Comparison of ENCODE assay signal across 8 cellular contexts in genomic region chr22:42299586-42300285, GRCh38. TPM values are rescaled to one million over a fixed set of nuclear protein-coding genes. Genes with fewer than 3 reads are reported as not detected.
DNase-seq lines count a peak whose midpoint lies in the region; ATAC-seq and TF ChIP-seq lines count a peak whose summit lies in the region.

No MANE protein-coding gene starts in this region.

- H3K27me3 ChIP-seq in mesenchymal stem cell (ENCODE audit: control insufficient read depth in 1 of 2, insufficient read depth in 1 of 2, low read length in 2 of 2), result peaks cover 58 to 66% of the 10 kb centered on the region in 2 experiments
- H3K27me3 ChIP-seq in uterus, result no peaks in the 10 kb centered on the region

- H3K4ac ChIP-seq in mesenchymal stem cell (ENCODE audit: low read depth in 1 of 2, low read length in 2 of 2), result no peak overlapping the region

- BruUV-seq in OCI-LY7 (replicated peaks; lab: Mats Ljungman, UMichigan), result no TSS peak

- peak overlapping the region; percentile 91 for H3K4me2 ChIP-seq in OCI-LY7 (ENCODE audit: low read length)
- H3K4me2 ChIP-seq in mesenchymal stem cell (ENCODE audit: low read length, poor library complexity, severe bottlenecking), result no peak overlapping the region

- H3K27ac Mint-ChIP-seq in activated naive CD4-positive, alpha-beta T cell treated with anti-CD3 and anti-CD28 coated beads for 36 hours, result peak overlapping the region; percentile 72
- H3K27ac Mint-ChIP-seq in natural killer cell, result peak overlapping the region; percentile 18 to 75

- H3K9me3 Mint-ChIP-seq in activated naive CD4-positive, alpha-beta T cell treated with anti-CD3 and anti-CD28 coated beads for 36 hours, result no peaks in the 10 kb centered on the region
- H3K9me3 Mint-ChIP-seq in natural killer cell, result no peaks in the 10 kb centered on the region

- no peak overlapping the region for H2BK12ac ChIP-seq in mesenchymal stem cell (ENCODE audit: low read length in 2 of 2)

- no peak for TF ChIP-seq CTCF in OCI-LY7 (conservative IDR thresholded peaks at IDR 0.05; ENCODE audit: low read length)
- TF ChIP-seq CTCF in natural killer cell (IDR thresholded peaks at IDR 0.05), result no peak
- TF ChIP-seq CTCF in uterus (IDR thresholded peaks at IDR 0.05), result no peak

- WGBS in mesenchymal stem cell, result 3% methylated on average over 11 of the region's 19 CpGs

- no peak for TF ChIP-seq POLR2A in uterus (IDR thresholded peaks at IDR 0.05)

- H3K4me1 ChIP-seq in OCI-LY7 (ENCODE audit: insufficient read depth, low read length, poor library complexity, severe bottlenecking) (peaks cover 83% of the 10 kb centered on the region), mesenchymal stem cell (ENCODE audit: control insufficient read depth, insufficient read depth, low read depth, low read length) (peaks cover 13% of the 10 kb centered on the region), uterus (no peaks in the 10 kb centered on the region)

- H3K9me3 ChIP-seq in OCI-LY7 (ENCODE audit: low read length) (no peaks in the 10 kb centered on the region), mesenchymal stem cell (ENCODE audit: control insufficient read depth, low read length) (no peaks in the 10 kb centered on the region), uterus (no peaks in the 10 kb centered on the region)

- no peaks in the 10 kb centered on the region for H3K36me3 Mint-ChIP-seq in activated naive CD4-positive, alpha-beta T cell treated with anti-CD3 and anti-CD28 coated beads for 36 hours (ENCODE audit: low read depth)
- H3K36me3 Mint-ChIP-seq in natural killer cell, result no peaks in the 10 kb centered on the region

- ATAC-seq in natural killer cell, result peak in 2 of 3 donors; percentile 38 to 61

- H3K18ac ChIP-seq in mesenchymal stem cell (ENCODE audit: low read depth in 1 of 2, low read length in 2 of 2), result peak overlapping the region in 1 of 2 experiments; percentile 6

- H3K27ac ChIP-seq in OCI-LY7 (ENCODE audit: low read depth, low read length, poor library complexity, severe bottlenecking), result peak overlapping the region; percentile 83
- no peak overlapping the region for H3K27ac ChIP-seq in mesenchymal stem cell (ENCODE audit: low read length, poor library complexity, severe bottlenecking)
- no peak overlapping the region for H3K27ac ChIP-seq in uterus

- no peak overlapping the region for H2BK5ac ChIP-seq in mesenchymal stem cell (ENCODE audit: low read depth, low read length, poor library complexity, severe bottlenecking)

- no peak overlapping the region for H2BK15ac ChIP-seq in mesenchymal stem cell (ENCODE audit: low read depth, poor library complexity, severe bottlenecking)

- DNase-seq in COLO829 (ENCODE audit: low spot score), result peak; percentile 40
- DNase-seq in OCI-LY7 (ENCODE audit: low spot score), result peak; percentile 73
- peak; percentile 76 for DNase-seq in activated naive CD4-positive, alpha-beta T cell treated with anti-CD3 and anti-CD28 coated beads for 36 hours
- no peak for DNase-seq in natural killer cell
- DNase-seq in DMS79 (lab: John Stamatoyannopoulos, UW), result no peak
- no peak for DNase-seq in NCI-H2081 (lab: John Stamatoyannopoulos, UW)
- no peak for DNase-seq in mesenchymal stem cell
- DNase-seq in uterus, result no peak

- H2BK120ac ChIP-seq in mesenchymal stem cell (ENCODE audit: low read depth, low read length), result no peak overlapping the region

- H3K27me3 Mint-ChIP-seq in activated naive CD4-positive, alpha-beta T cell treated with anti-CD3 and anti-CD28 coated beads for 36 hours (ENCODE audit: low read depth), result no peaks in the 10 kb centered on the region
- peaks cover 0 to 7% of the 10 kb centered on the region in 2 donors for H3K27me3 Mint-ChIP-seq in natural killer cell (ENCODE audit: low read depth in 2 of 2)

- intact Hi-C loops in OCI-LY7 (cut with micrococcal nuclease; ENCODE audit: unreplicated experiment), result loop anchor here (5.0 kb wide), 1 partner anchor 138 kb away; no protein-coding TSS in a partner anchor
- intact Hi-C loops in activated naive CD4-positive, alpha-beta T cell treated with anti-CD3 and anti-CD28 coated beads for 36 hours (cut with micrococcal nuclease), result loop anchor here (5.0 kb wide), 1 partner anchor 138 kb away; no protein-coding TSS in a partner anchor
- intact Hi-C loops in natural killer cell (cut with micrococcal nuclease), result no loop called here
- intact Hi-C loops in uterus (cut with DNase I; ENCODE audit: low total_unique reads), result no loop called here

- H3K23ac ChIP-seq in mesenchymal stem cell (ENCODE audit: low read length in 2 of 2), result no peak overlapping the region

- no peaks in the 10 kb centered on the region for H3K79me2 ChIP-seq in OCI-LY7 (ENCODE audit: insufficient read depth, low read depth, low read length)

- CTCF ChIA-PET in OCI-LY7 (lab: Charles Lee; ENCODE audit: unreplicated experiment), result interaction anchor here (0.6 kb wide), 1 partner anchor 100 kb away, joined by 4 read pairs; no protein-coding TSS in a partner anchor
- CTCF ChIA-PET in activated naive CD4-positive, alpha-beta T cell treated with anti-CD3 and anti-CD28 coated beads for 36 hours (lab: Charles Lee), result no interaction called here

- H3K36me3 ChIP-seq in OCI-LY7 (ENCODE audit: insufficient read depth, low read length) (no peaks in the 10 kb centered on the region), mesenchymal stem cell (ENCODE audit: control insufficient read depth in 1 of 2, insufficient read depth in 2 of 2, low read depth in 1 of 2, low read length in 2 of 2) (no peaks in the 10 kb centered on the region), uterus (no peaks in the 10 kb centered on the region)

- no peak overlapping the region for H3K9ac ChIP-seq in mesenchymal stem cell (ENCODE audit: low read length)

- H3K14ac ChIP-seq in mesenchymal stem cell (ENCODE audit: low read length in 2 of 2), result peak overlapping the region in 1 of 2 experiments; percentile 31

- POLR2A ChIA-PET in OCI-LY7 (lab: Charles Lee), result interaction anchor here (0.5 to 1.4 kb wide), 5 partner anchors 9 to 375 kb away, joined by 3 to 5 read pairs (median 4); no protein-coding TSS in a partner anchor

- peak overlapping the region; percentile 44 for H3K4me3 Mint-ChIP-seq in activated naive CD4-positive, alpha-beta T cell treated with anti-CD3 and anti-CD28 coated beads for 36 hours
- H3K4me3 Mint-ChIP-seq in natural killer cell, result peak overlapping the region; percentile 81

- no peaks in the 10 kb centered on the region for H4K20me1 ChIP-seq in OCI-LY7 (ENCODE audit: insufficient read depth, low read length)

- no peaks in the 10 kb centered on the region for H3K9me2 ChIP-seq in OCI-LY7 (ENCODE audit: insufficient read depth, low read length)

- no peak overlapping the region for H2AK5ac ChIP-seq in mesenchymal stem cell (ENCODE audit: low read length, severe bottlenecking)

- H4K91ac ChIP-seq in mesenchymal stem cell (ENCODE audit: low read length), result no peak overlapping the region

- H3K4me1 Mint-ChIP-seq in activated naive CD4-positive, alpha-beta T cell treated with anti-CD3 and anti-CD28 coated beads for 36 hours (ENCODE audit: low read depth), result peaks cover 86% of the 10 kb centered on the region
- peaks cover 15 to 25% of the 10 kb centered on the region in 2 donors for H3K4me1 Mint-ChIP-seq in natural killer cell

- H2AFZ ChIP-seq in OCI-LY7 (ENCODE audit: low read length), result peak overlapping the region; percentile 17; the same call in 1 of the 2 replicates
- no peak overlapping the region for H2AFZ ChIP-seq in mesenchymal stem cell (ENCODE audit: low read depth, low read length)

- H3K79me1 ChIP-seq in mesenchymal stem cell (replicated peaks; ENCODE audit: low read length, poor library complexity, severe bottlenecking), result no peaks in the 10 kb centered on the region

- no peak overlapping the region for H4K8ac ChIP-seq in mesenchymal stem cell (ENCODE audit: low read length)

- H3K4me3 ChIP-seq in OCI-LY7 (ENCODE audit: low read depth, low read length, poor library complexity, severe bottlenecking) (peak overlapping the region; percentile 58), mesenchymal stem cell (ENCODE audit: insufficient read depth in 1 of 2, low read depth in 1 of 2, low read length in 2 of 2) (no peak overlapping the region), uterus (no peak overlapping the region)

RNA-seq across cellular contexts. Expression of gene TCF20, which starts 29.3 kb away (rescaled TPM):
- total RNA-seq in OCI-LY7 (2014; rRNA removed; shearing (Covaris generic)), result 55.6 and 56.0 TPM in 2 replicates
- total RNA-seq in OCI-LY7 (2022) (71.1 and 77.8 TPM in 2 replicates), natural killer cell (10 to 100 TPM; 57.8 to 70.8 (median 69.1) TPM), uterus (10 to 100 TPM; 14.4 to 51.7 (median 27.3) TPM)
- total RNA-seq in activated naive CD4-positive, alpha-beta T cell treated with anti-CD3 and anti-CD28 coated beads for 36 hours, result 10 to 100 TPM; 59.2 to 60.0 TPM
- 11.3 TPM for polyA plus RNA-seq in mesenchymal stem cell (2013, experiment 1 of 2)
- 11.0 TPM for polyA plus RNA-seq in mesenchymal stem cell (2013, experiment 2 of 2)

Comparison
In these comparisons a context has a peak if more than half of its experiments do, and no peak if none do; other contexts are left out.
1. DNase-seq: peak in COLO829 (single experiment), OCI-LY7 (single experiment) and activated naive CD4-positive, alpha-beta T cell treated with anti-CD3 and anti-CD28 coated beads for 36 hours (single experiment); none in natural killer cell (single experiment), DMS79 (single experiment), NCI-H2081 (0 of 2), mesenchymal stem cell (single experiment) and uterus (0 of 2).
2. intact Hi-C loops: an anchor here in OCI-LY7 (5.0 kb wide) and activated naive CD4-positive, alpha-beta T cell treated with anti-CD3 and anti-CD28 coated beads for 36 hours (5.0 kb wide); none called in natural killer cell and uterus.